Comparison of ENCODE assay signal across 14 cellular contexts in genomic region chr10:14454629-14455028, GRCh38.
DNase-seq lines count a peak whose midpoint lies in the region; ATAC-seq and TF ChIP-seq lines count a peak whose summit lies in the region.
"Had no signal": no experiment of that assay in that cellular context is flagged by ENCODE, and none has a peak within 500 bp of the region (broad histone marks: within the 10 kb centered on the region; RNA-seq: fewer than 3 reads in every experiment).

No MANE protein-coding gene starts in this region.

- H3K4me1 ChIP-seq in GM23338 (ENCODE audit: insufficient read depth), result no peaks in the 10 kb centered on the region
- H3K4me1 ChIP-seq in H9 (ENCODE audit: insufficient read depth, low read length), result no peaks in the 10 kb centered on the region
- peaks cover 5 to 12% (median 11%) of the 10 kb centered on the region in 4 donors for H3K4me1 ChIP-seq in esophagus muscularis mucosa
- H3K4me1 ChIP-seq: HAP-1 had no signal

- H3K4me3 ChIP-seq in GM23338, result no peak overlapping the region
- H3K4me3 ChIP-seq in esophagus muscularis mucosa, result no peak overlapping the region
- H3K4me3 ChIP-seq: GM23248, HAP-1 had no signal

- H3K27ac ChIP-seq in GM23338 (ENCODE audit: low read depth), result no peak overlapping the region
- no peak overlapping the region for H3K27ac ChIP-seq in H9 (ENCODE audit: insufficient read length, low read depth, low read length)
- H3K27ac ChIP-seq in esophagus muscularis mucosa (replicated peaks in 1 of 4), result no peak overlapping the region
- H3K27ac ChIP-seq: GM23248 had no signal

- no peaks in the 10 kb centered on the region; the same call in 2 of the 3 replicates for H3K4me1 Mint-ChIP-seq in GM23338
- no peaks in the 10 kb centered on the region; a peak in 1 of 4 replicates for H3K4me1 Mint-ChIP-seq in H9
- H3K4me1 Mint-ChIP-seq: CD4-positive, alpha-beta memory T cell had no signal

- H4K5ac ChIP-seq in H9 (ENCODE audit: insufficient read length, low read depth, low read length), result no peak overlapping the region

- H2AFZ ChIP-seq in GM23338, result no peak overlapping the region
- H2AFZ ChIP-seq in H9 (ENCODE audit: low read length), result no peak overlapping the region
- H2AFZ ChIP-seq: GM23248 had no signal

- ATAC-seq in GM23338 (peak; percentile 75), GM19324 (IDR thresholded peaks at IDR 0.05; ENCODE audit: low FRiP score, unreplicated experiment) (no peak), HG03159 (IDR thresholded peaks at IDR 0.05; ENCODE audit: unreplicated experiment) (no peak)

- no peak overlapping the region for H3K27ac Mint-ChIP-seq in GM23338
- H3K27ac Mint-ChIP-seq in H9, result no peak overlapping the region; a peak in 1 of 7 replicates
- H3K27ac Mint-ChIP-seq: CD4-positive, alpha-beta memory T cell; HFFc6 had no signal

- H3T11ph ChIP-seq in H9 (ENCODE audit: low read length), result no peak overlapping the region

- H2BK120ac ChIP-seq in H9 (ENCODE audit: low read depth, low read length, poor library complexity, severe bottlenecking), result no peak overlapping the region

- no peak overlapping the region for H4K8ac ChIP-seq in H9 (replicated peaks; ENCODE audit: insufficient read length, low read depth, low read length)

- peaks cover 7% of the 10 kb centered on the region; the same call in 2 of the 3 replicates for H3K36me3 Mint-ChIP-seq in GM23338 (ENCODE audit: low read depth)
- H3K36me3 Mint-ChIP-seq in H9 (ENCODE audit: insufficient read depth in 1 of 3, low read depth in 3 of 3), result peaks cover 7 to 14% (median 7%) of the 10 kb centered on the region in 3 experiments
- H3K36me3 Mint-ChIP-seq: CD4-positive, alpha-beta memory T cell had no signal

- H3K27me3 Mint-ChIP-seq in GM23338 (ENCODE audit: insufficient read depth, low read depth, poor library complexity) (peaks cover 5% of the 10 kb centered on the region), H9 (ENCODE audit: low read depth) (no peaks in the 10 kb centered on the region; the same call in 1 of the 2 replicates)

- TF ChIP-seq EP300 in esophagus muscularis mucosa (IDR thresholded peaks at IDR 0.05), result no peak

- no peak for TF ChIP-seq POLR2A in esophagus muscularis mucosa (IDR thresholded peaks at IDR 0.05; ENCODE audit: low read depth)

- H3K56ac ChIP-seq in H9 (ENCODE audit: insufficient read length, low read depth, low read length), result no peak overlapping the region

- H2BK15ac ChIP-seq in H9 (ENCODE audit: low read depth, low read length), result no peak overlapping the region

- no peak overlapping the region for H4K91ac ChIP-seq in H9 (ENCODE audit: insufficient read length, low read depth, low read length)

- H2BK20ac ChIP-seq in H9 (ENCODE audit: low read depth, low read length, poor library complexity, severe bottlenecking), result no peak overlapping the region

- whole genome bisulfite sequencing in H9 (ENCODE audit: extremely low coverage, insufficient read length, low lambda C conversion rate), result no CpG with 5 or more reads among the region's 10 CpGs
- 97% methylated on average over 10 of the region's 10 CpGs for WGBS in esophagus muscularis mucosa

- peaks cover 19% of the 10 kb centered on the region for H3K9me3 Mint-ChIP-seq in GM23338
- H3K9me3 Mint-ChIP-seq in H9, result peaks cover 17% of the 10 kb centered on the region in 2 experiments
- H3K9me3 Mint-ChIP-seq: HFFc6 had no signal

- H3K79me2 ChIP-seq in GM23338 (replicated peaks; ENCODE audit: insufficient read depth) (no peaks in the 10 kb centered on the region), H9 (ENCODE audit: insufficient read depth, low read length) (no peaks in the 10 kb centered on the region)

- H4K20me1 ChIP-seq in GM23338 (replicated peaks; ENCODE audit: insufficient read depth) (no peaks in the 10 kb centered on the region), H9 (ENCODE audit: control insufficient read depth, insufficient read depth, insufficient read length) (no peaks in the 10 kb centered on the region)

- no peak overlapping the region for H3K9ac ChIP-seq in H9 (ENCODE audit: extremely low read depth, insufficient read length, low read length)
- H3K9ac ChIP-seq: GM23248 had no signal

- no peak overlapping the region for H3K4me2 ChIP-seq in GM23338
- no peak overlapping the region for H3K4me2 ChIP-seq in H9 (ENCODE audit: insufficient read depth, insufficient read length, low read length)

- H3K9me3 ChIP-seq in H9 (ENCODE audit: control insufficient read depth, low read depth, low read length) (no peaks in the 10 kb centered on the region), esophagus muscularis mucosa (no peaks in the 10 kb centered on the region)
- H3K9me3 ChIP-seq: HAP-1 had no signal

- H2BK12ac ChIP-seq in H9 (ENCODE audit: insufficient read length, low read depth, low read length), result no peak overlapping the region

- no peak overlapping the region for H3K14ac ChIP-seq in H9 (ENCODE audit: insufficient read depth, low read length)

- no peaks in the 10 kb centered on the region for H3K79me1 ChIP-seq in H9 (ENCODE audit: insufficient read depth, low read depth, low read length, poor library complexity, severe bottlenecking)

- H3K4me3 Mint-ChIP-seq in GM23338, result no peak overlapping the region
- no peak overlapping the region for H3K4me3 Mint-ChIP-seq in H9
- H3K4me3 Mint-ChIP-seq: CD4-positive, alpha-beta memory T cell; HFFc6 had no signal

- DNase-seq in GM23338 (ENCODE audit: low spot score) (peak; percentile 30), H9 (peak; percentile 44), esophagus muscularis mucosa (ENCODE audit: extremely low spot score) (peak; percentile 72), DMS153 (lab: John Stamatoyannopoulos, UW) (no peak)
- DNase-seq: C1 segment of cervical spinal cord; Calu3; CD4-positive, alpha-beta memory T cell; COR-L47; DND-41; GM23248; HFFc6 had no signal

- intact Hi-C loops in esophagus muscularis mucosa (cut with DNase I), result no loop called here

- no peaks in the 10 kb centered on the region for H3K23me2 ChIP-seq in H9 (ENCODE audit: insufficient read length, low read depth, low read length, poor library complexity, severe bottlenecking)

- no peak overlapping the region for H3K18ac ChIP-seq in H9 (ENCODE audit: insufficient read length, low read depth, low read length)

- H3K36me3 ChIP-seq in GM23338 (ENCODE audit: insufficient read depth), result no peaks in the 10 kb centered on the region
- no peaks in the 10 kb centered on the region for H3K36me3 ChIP-seq in esophagus muscularis mucosa
- H3K36me3 ChIP-seq: HAP-1 had no signal

- H3K9me2 ChIP-seq in GM23338 (ENCODE audit: insufficient read depth), result 0 out of 2 replicates have a peak, but pooled peaks cover 3% of the 10 kb centered on the region

- peaks cover under 1% of the 10 kb centered on the region; the same call in 1 of the 2 replicates for H3F3A ChIP-seq in GM23338 (replicated peaks; ENCODE audit: low read depth)

- H2AK5ac ChIP-seq in H9 (ENCODE audit: insufficient read length, low read length), result no peak overlapping the region

- no peak overlapping the region for H3K23ac ChIP-seq in H9 (ENCODE audit: insufficient read length, low read depth, low read length)

- TF ChIP-seq CTCF in GM23338 (conservative IDR thresholded peaks at IDR 0.05; ENCODE audit: low read depth in 2 of 2), result no peak
- TF ChIP-seq CTCF in H9 (conservative IDR thresholded peaks at IDR 0.05), result no peak
- TF ChIP-seq CTCF in esophagus muscularis mucosa (IDR thresholded peaks at IDR 0.05), result no peak

- H2BK5ac ChIP-seq in H9 (ENCODE audit: insufficient read length, low read length), result no peak overlapping the region

- no peak overlapping the region for H3K4ac ChIP-seq in H9 (ENCODE audit: low read depth, low read length)

- H3K27me3 ChIP-seq in GM23338 (ENCODE audit: insufficient read depth), result no peaks in the 10 kb centered on the region
- H3K27me3 ChIP-seq in H9 (ENCODE audit: insufficient read depth, low read length), result no peaks in the 10 kb centered on the region
- H3K27me3 ChIP-seq in esophagus muscularis mucosa, result no peaks in the 10 kb centered on the region

TF ChIP-seq in GM23338, 12 proteins besides CTCF, POLR2A, EP300 and RAD21 (continues in another document):
- TF ChIP-seq STAT1 (IDR thresholded peaks at IDR 0.05; ENCODE audit: unreplicated experiment), result no peak
- no peak for TF ChIP-seq REST (IDR thresholded peaks at IDR 0.05; ENCODE audit: unreplicated experiment)
- TF ChIP-seq EZH2phosphoT487 (IDR thresholded peaks at IDR 0.05; ENCODE audit: unreplicated experiment), result no peak
- TF ChIP-seq EZH2 (IDR thresholded peaks at IDR 0.05; ENCODE audit: low read depth, unreplicated experiment), result no peak
